In the genomic region with DNA sequence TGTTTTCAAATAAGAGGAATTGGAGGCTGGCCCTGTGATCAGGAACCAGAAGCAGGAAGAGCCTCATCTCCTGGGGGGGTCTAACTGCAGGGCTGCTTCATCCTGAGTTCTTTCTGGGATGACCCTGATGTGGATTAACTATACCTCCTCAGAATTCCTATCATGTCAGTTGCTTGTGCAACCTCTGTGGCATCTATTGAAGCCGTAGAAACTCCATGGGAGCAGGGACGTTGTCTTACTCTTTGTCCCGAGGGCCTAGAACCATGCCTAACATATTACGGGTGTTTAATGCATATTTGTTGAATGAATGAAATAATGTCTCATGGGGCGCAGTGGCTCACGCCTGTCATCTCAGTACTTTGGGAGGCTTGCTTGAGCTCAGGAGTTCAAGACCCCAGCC, we compare ENCODE assay signal across 35 cellular contexts.
"Had no signal": no experiment of that assay in that cellular context is flagged by ENCODE, and none has a peak within 500 bp of the region (broad histone marks: within the 10 kb centered on the region; RNA-seq: fewer than 3 reads in every experiment).

No MANE protein-coding gene starts in this region.

- H3K9ac ChIP-seq: KMS-11 had no signal

- H3K9me3 ChIP-seq: MG63 had no signal

- DNase-seq: Karpas-422, Kasumi-1, KG1, MG63, MM.1S, MV-4-11, NCI-H1048, NCI-H1092, NCI-H1092 treated with DMSO at 0.1 percent for 48 hours, NCI-H1105, NCI-H1105 treated with DMSO at 0.1 percent for 48 hours, NCI-H1417, NCI-H1417 treated with DMSO at 0.1 percent for 48 hours, NCI-H1436, NCI-H1436 treated with DMSO at 0.1 percent for 48 hours, NCI-H146, NCI-H1694, NCI-H1694 treated with DMSO at 0.1 percent for 48 hours, NCI-H187, NCI-H187 treated with DMSO at 0.1 percent for 48 hours, NCI-H1930, NCI-H2029, NCI-H2029 treated with DMSO at 0.1 percent for 48 hours, NCI-H2081, NCI-H2081 treated with DMSO at 0.1 percent for 48 hours, NCI-H2107, NCI-H2171, NCI-H2171 treated with DMSO at 0.1 percent for 48 hours, NCI-H2227 treated with DMSO at 0.1 percent for 48 hours, NCI-H226, NCI-H345, NCI-H446, NCI-H446 treated with DMSO at 0.1 percent for 48 hours, NCI-H510A had no signal

- H3K4me2 ChIP-seq: KMS-11 had no signal

- H3K36me3 ChIP-seq: MG63 had no signal

- H3K4me3 ChIP-seq: MG63 had no signal

- H3K27ac ChIP-seq: KMS-11 had no signal

- H3K27me3 ChIP-seq: MG63 had no signal
